In genomic region chr14:105490572-105491365, GRCh38 we compare ENCODE assay signal across 8 cellular contexts. TPM values are rescaled to one million over a fixed set of nuclear protein-coding genes. Genes with fewer than 3 reads are reported as not detected.
DNase-seq lines count a peak whose midpoint lies in the region; ATAC-seq lines count a peak whose summit lies in the region.

TSS of gene TEDC1 (plus strand) at chr14:105491246. CDS start at chr14:105491376, 130 bp downstream.

- DNase-seq in CD1c-positive myeloid dendritic cell (ENCODE audit: extremely low spot score), result peak; percentile 100
- peak; percentile 100 for DNase-seq in NCI-H748 (lab: John Stamatoyannopoulos, UW; ENCODE audit: unreplicated experiment)
- DNase-seq in activated CD4-positive, alpha-beta T cell treated with anti-CD3 and anti-CD28 coated beads, Interleukin-2, amount 50 U/mL, for 1 hour, result peak; percentile 98
- peak; percentile 98 for DNase-seq in cortex of kidney (lab: John Stamatoyannopoulos, UW)
- peak; percentile 98 to 100 for DNase-seq in left colon
- DNase-seq in stimulated activated CD4-positive, alpha-beta T cell treated with anti-CD3 and anti-CD28 coated beads, Interleukin-1b, Interleukin-23, amount 100 ng/mL, for 48 hours, result peak; percentile 100

- peak; percentile 65 for ATAC-seq in GM19372 (IDR thresholded peaks at IDR 0.05; ENCODE audit: low read depth, unreplicated experiment)
- ATAC-seq in HG03558 (IDR thresholded peaks at IDR 0.05; ENCODE audit: extremely low read depth, unreplicated experiment), result peak; percentile 37
- peak; percentile 70 for ATAC-seq in left colon

- intact Hi-C loops in left colon (cut with DNase I, micrococcal nuclease), result no loop called here

RNA-seq across cellular contexts. Expression of gene TEDC1, which starts in this region (rescaled TPM):
- total RNA-seq in left colon, result 10 to 100 TPM; 15.7 to 25.8 TPM

Comparison
In these comparisons a context has a peak if more than half of its experiments do, and no peak if none do; other contexts are left out.
1. Peak in every context shown above with its lines: DNase-seq and ATAC-seq.